ENCODE assay signal across 9 cellular contexts in the genomic region with DNA sequence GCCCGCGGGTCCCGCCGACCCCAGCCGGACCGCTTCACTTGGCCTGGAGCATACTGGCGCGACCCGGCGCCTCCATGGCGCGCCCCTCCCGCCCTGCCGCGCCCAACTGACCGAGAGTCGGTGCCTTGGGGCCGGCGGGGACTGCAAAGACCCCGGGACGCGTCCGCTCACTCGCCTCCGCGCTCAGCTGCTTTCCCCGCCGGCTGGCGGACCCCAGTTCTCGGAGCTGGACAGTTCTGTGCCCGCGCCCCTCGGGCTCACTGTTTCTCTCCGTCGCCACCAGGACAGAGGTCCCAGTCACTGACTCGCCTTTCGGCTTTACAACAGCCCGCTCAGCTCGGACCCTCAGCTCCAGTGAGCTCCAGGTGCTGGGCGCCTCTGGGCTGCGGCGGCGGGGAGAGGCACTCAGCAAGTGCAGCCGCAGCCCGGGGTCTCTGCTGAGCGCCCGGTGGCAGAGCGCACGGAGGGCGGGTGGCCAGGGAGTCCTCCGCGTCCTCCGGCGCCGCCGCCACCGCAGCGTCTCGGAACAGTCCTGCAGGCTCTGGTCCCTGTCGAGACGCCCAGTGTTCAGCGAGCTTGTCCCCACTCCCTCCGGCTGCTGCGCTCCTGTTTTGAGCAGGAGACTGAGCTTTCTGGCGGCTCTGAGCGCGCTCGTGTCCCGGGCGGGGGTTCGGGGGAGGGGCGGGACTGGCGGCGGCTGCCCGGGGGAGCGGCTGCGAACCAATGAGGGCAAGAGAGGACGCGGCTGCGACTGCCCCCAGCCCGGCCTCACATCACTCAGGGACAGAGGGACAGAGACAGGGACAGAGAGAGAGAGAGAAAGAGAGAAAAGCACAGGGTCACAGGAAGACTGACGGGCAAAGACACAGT. TPM values are rescaled to one million over a fixed set of nuclear protein-coding genes. Genes with fewer than 3 reads are reported as not detected.
DNase-seq lines count a peak whose midpoint lies in the region; ATAC-seq, FAIRE-seq and TF ChIP-seq lines count a peak whose summit lies in the region.
"Had no signal": no experiment of that assay in that cellular context is flagged by ENCODE, and none has a peak within 500 bp of the region (broad histone marks: within the 10 kb centered on the region; RNA-seq: fewer than 3 reads in every experiment).

A gene (minus strand): TSS at position 637 of the 870 bp plus-strand sequence. CDS start 638 bp downstream, outside the sequence.

- no peak within 1 kb of the TSS for H2AFZ ChIP-seq in GM12878 (ENCODE audit: control insufficient read depth, low read depth, low read length)

- no peak within 1 kb of the TSS for H3K27ac ChIP-seq in GM12878 (ENCODE audit: control insufficient read depth, insufficient read depth)
- H3K27ac ChIP-seq in stomach smooth muscle (ENCODE audit: low read length): no peak within 1 kb of the TSS
- H3K27ac ChIP-seq: 22Rv1 had no signal

- TF ChIP-seq EP300 in GM12878 (IDR thresholded peaks at IDR 0.05; ENCODE audit: borderline replicate concordance in 1 of 2, control insufficient read depth in 1 of 2, low read depth in 2 of 2, low read length in 2 of 2): no peak

- H3K9me3 ChIP-seq in GM12878 (replicated peaks; ENCODE audit: control insufficient read depth, insufficient read depth, low read length) (no peaks in the 10 kb centered on the region), stomach smooth muscle (ENCODE audit: control insufficient read depth in 2 of 2, low read length in 2 of 2) (no peaks in the 10 kb centered on the region), T-helper 17 cell (ENCODE audit: control insufficient read depth, low read length, poor library complexity, severe bottlenecking) (no peaks in the 10 kb centered on the region)

- H3K36me3 ChIP-seq in GM12878 (ENCODE audit: control insufficient read depth in 2 of 2, insufficient read depth in 2 of 2, low read length in 1 of 2): no peaks in the 10 kb centered on the region
- H3K36me3 ChIP-seq in stomach smooth muscle (ENCODE audit: control insufficient read depth in 2 of 2, insufficient read depth in 2 of 2, low read length in 2 of 2): peaks cover 4 to 10% of the 10 kb centered on the region in 2 donors

- H3K4me2 ChIP-seq in GM12878 (ENCODE audit: control insufficient read depth, insufficient read depth): no peak within 1 kb of the TSS

- CTCF ChIA-PET in GM12878 (lab: Yijun Ruan, JAX) (no interaction called here), HEK293T (lab: Yijun Ruan, JAX) (no interaction called here)

- intact Hi-C loops in GM12878 (cut with micrococcal nuclease; ENCODE audit: unreplicated experiment): no loop called here

- peaks cover 7% of the 10 kb centered on the region for H3K36me3 Mint-ChIP-seq in T-helper 17 cell (ENCODE audit: low read depth)

- no peaks in the 10 kb centered on the region for H3K79me2 ChIP-seq in GM12878 (ENCODE audit: control insufficient read depth, insufficient read depth, low read length)

- in situ Hi-C loops in GM12878 (cut with MboI): no loop called here

- no peak for TF ChIP-seq RAD21 in GM12878 (IDR thresholded peaks at IDR 0.05; ENCODE audit: insufficient read depth, low read depth, low read length)

- FAIRE-seq in GM12878 (lab: Jason Lieb, UNC): no peak

- peaks cover 2% of the 10 kb centered on the region for H3K4me1 Mint-ChIP-seq in T-helper 17 cell

- H3K27ac Mint-ChIP-seq in T-helper 17 cell: no peak within 1 kb of the TSS

- no peak for TF ChIP-seq POLR2A in GM12878 (IDR thresholded peaks at IDR 0.05; ENCODE audit: low read depth, low read length)

- H4K20me1 ChIP-seq in GM12878 (ENCODE audit: control insufficient read depth, insufficient read depth): no peaks in the 10 kb centered on the region

- BruUV-seq in GM12878 (replicated peaks; lab: Mats Ljungman, UMichigan): no TSS peak

- peak; percentile 60 for DNase-seq in DMS 273 (lab: John Stamatoyannopoulos, UW; ENCODE audit: unreplicated experiment)
- no peak for DNase-seq in DMS 273 treated with DMSO at 0.1 percent for 48 hours (lab: John Stamatoyannopoulos, UW)
- no peak for DNase-seq in GM12878 (ENCODE audit: low read depth, low spot score)
- DNase-seq in kidney tubule cell (ENCODE audit: low spot score): peak; percentile 19
- DNase-seq in HEK293T (ENCODE audit: extremely low spot score): no peak
- no peak for DNase-seq in T-helper 17 cell
- DNase-seq in germinal center (ENCODE audit: low spot score): no peak

- no peaks in the 10 kb centered on the region for H3K4me1 ChIP-seq in GM12878 (ENCODE audit: control insufficient read depth, insufficient read depth, low read length)
- peaks cover 57% of the 10 kb centered on the region for H3K4me1 ChIP-seq in stomach smooth muscle (ENCODE audit: control insufficient read depth, insufficient read depth, low read length)

- TF ChIP-seq CTCF in GM12878 (IDR thresholded peaks at IDR 0.05 in 2 of 3, conservative IDR thresholded peaks at IDR 0.05 in 1 of 3; ENCODE audit: control insufficient read depth in 2 of 3, extremely low read depth in 1 of 3, insufficient read depth in 1 of 3, low read depth in 3 of 3, low read length in 3 of 3): no peak

- H3K27me3 Mint-ChIP-seq in T-helper 17 cell: peaks cover 76% of the 10 kb centered on the region

- no peak within 1 kb of the TSS for H3K9ac ChIP-seq in GM12878 (ENCODE audit: control insufficient read depth, insufficient read depth, low read length)
- no peak within 1 kb of the TSS for H3K9ac ChIP-seq in stomach smooth muscle (ENCODE audit: low read length in 2 of 2)

- WGBS in GM12878 (ENCODE audit: insufficient coverage, insufficient replicate concordance, low lambda C conversion rate, missing lambda C conversion rate): 51% methylated on average over 44 of the region's 82 CpGs

- POLR2A ChIA-PET in GM12878 (lab: Charles Lee) (no interaction called here), HEK293T (lab: Yijun Ruan, JAX) (no interaction called here)

- H3K4me3 ChIP-seq in GM12878 (no peak within 1 kb of the TSS), stomach smooth muscle (ENCODE audit: low read length in 2 of 2) (peak within 1 kb of the TSS; percentile 64 to 77)

- H3K4me3 Mint-ChIP-seq in T-helper 17 cell: no peak within 1 kb of the TSS

- peak; percentile 26 for ATAC-seq in GM12878
- ATAC-seq in T-helper 17 cell: no peak

- peaks cover 0 to 7% of the 10 kb centered on the region in 2 experiments; a peak in 3 of 4 replicates for H3K27me3 ChIP-seq in GM12878 (replicated peaks in 1 of 2; ENCODE audit: control insufficient read depth in 2 of 2, insufficient read depth in 2 of 2, low read length in 1 of 2)
- peaks cover 9 to 15% of the 10 kb centered on the region in 2 donors for H3K27me3 ChIP-seq in stomach smooth muscle (ENCODE audit: control insufficient read depth in 1 of 2, insufficient read depth in 2 of 2, low read length in 2 of 2)

- SMC1A ChIA-PET in GM12878 (lab: Charles Lee; ENCODE audit: uncharacterized antibody, unreplicated experiment): no interaction called here

- RAD21 ChIA-PET in GM12878 (lab: Charles Lee; ENCODE audit: unreplicated experiment): interaction anchor here (0.7 kb wide), 1 partner anchor 112 kb away, joined by 3 read pairs; no protein-coding TSS in a partner anchor

TF ChIP-seq in GM12878, 131 proteins besides CTCF, POLR2A, EP300 and RAD21 (continues in another document):
- TF ChIP-seq, protein P1, sequence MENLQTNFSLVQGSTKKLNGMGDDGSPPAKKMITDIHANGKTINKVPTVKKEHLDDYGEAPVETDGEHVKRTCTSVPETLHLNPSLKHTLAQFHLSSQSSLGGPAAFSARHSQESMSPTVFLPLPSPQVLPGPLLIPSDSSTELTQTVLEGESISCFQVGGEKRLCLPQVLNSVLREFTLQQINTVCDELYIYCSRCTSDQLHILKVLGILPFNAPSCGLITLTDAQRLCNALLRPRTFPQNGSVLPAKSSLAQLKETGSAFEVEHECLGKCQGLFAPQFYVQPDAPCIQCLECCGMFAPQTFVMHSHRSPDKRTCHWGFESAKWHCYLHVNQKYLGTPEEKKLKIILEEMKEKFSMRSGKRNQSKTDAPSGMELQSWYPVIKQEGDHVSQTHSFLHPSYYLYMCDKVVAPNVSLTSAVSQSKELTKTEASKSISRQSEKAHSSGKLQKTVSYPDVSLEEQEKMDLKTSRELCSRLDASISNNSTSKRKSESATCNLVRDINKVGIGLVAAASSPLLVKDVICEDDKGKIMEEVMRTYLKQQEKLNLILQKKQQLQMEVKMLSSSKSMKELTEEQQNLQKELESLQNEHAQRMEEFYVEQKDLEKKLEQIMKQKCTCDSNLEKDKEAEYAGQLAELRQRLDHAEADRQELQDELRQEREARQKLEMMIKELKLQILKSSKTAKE (IDR thresholded peaks at IDR 0.05; ENCODE audit: low read depth, poor library complexity, severe bottlenecking): no peak

TF ChIP-seq in HEK293T, 16 proteins besides CTCF, POLR2A, EP300 and RAD21:
- TF ChIP-seq TARDBP (IDR thresholded peaks at IDR 0.05): no peak
- TF ChIP-seq L3MBTL2 (conservative IDR thresholded peaks at IDR 0.05): no peak
- TF ChIP-seq HDGF (IDR thresholded peaks at IDR 0.05; ENCODE audit: borderline replicate concordance): no peak
- no peak for TF ChIP-seq NFRKB (IDR thresholded peaks at IDR 0.05)
- no peak for TF ChIP-seq BHLHE40 (IDR thresholded peaks at IDR 0.05; ENCODE audit: borderline replicate concordance)
- no peak for TF ChIP-seq FOXM1 (IDR thresholded peaks at IDR 0.05; ENCODE audit: borderline replicate concordance)
- TF ChIP-seq LEF1 (IDR thresholded peaks at IDR 0.05; ENCODE audit: borderline replicate concordance): no peak
- no peak for TF ChIP-seq ELF4 (IDR thresholded peaks at IDR 0.05)
- no peak for TF ChIP-seq SP1 (IDR thresholded peaks at IDR 0.05)
- TF ChIP-seq FOXA1 (IDR thresholded peaks at IDR 0.05): no peak
- TF ChIP-seq CTBP1 (IDR thresholded peaks at IDR 0.05; ENCODE audit: borderline replicate concordance): no peak
- no peak for TF ChIP-seq ZNF384 (IDR thresholded peaks at IDR 0.05)

RNA-seq across cellular contexts. Expression of the gene that starts here (rescaled TPM):
- not detected in 2 replicates for total RNA-seq in GM12878 (2013; cell fraction: nucleolus; rRNA removed)
- not detected in 2 replicates for total RNA-seq in GM12878 (2014; rRNA removed)
- not detected in 2 replicates for total RNA-seq in GM12878 (2014; rRNA removed; fragmentation: Illumina TruSeq; extraction: Trizol)
- total RNA-seq in GM12878 (2021): not detected in 2 replicates
- polyA plus RNA-seq in GM12878 (2011; ENCODE audit: low read depth): not detected
- polyA plus RNA-seq in GM12878 (2011; rRNA removed): not detected in 2 replicates
- polyA plus RNA-seq in GM12878 (2011; cell fraction: cytosol; rRNA removed): not detected in 2 replicates
- not detected in 2 replicates for polyA plus RNA-seq in GM12878 (2011; cell fraction: nucleus; rRNA removed)
- not detected in 2 replicates for polyA plus RNA-seq in GM12878 (2012)
- polyA plus RNA-seq in GM12878 (2014; fragmentation: Illumina TruSeq; extraction: Trizol): not detected in 2 replicates
- polyA plus RNA-seq in GM12878 (2014; fragmentation: Nextera tagmentation; extraction: Ambion mirVana): not detected
- polyA plus RNA-seq in GM12878 (2014; rRNA removed): not detected in 2 replicates
- not detected for polyA plus RNA-seq in GM12878 (2016; fragmentation: Nextera tagmentation; extraction: Ambion mirVana)
- not detected in 2 replicates for polyA minus RNA-seq in GM12878 (2011; rRNA and poly(A)+ RNA removed)
- polyA minus RNA-seq in GM12878 (2011; cell fraction: cytosol; rRNA and poly(A)+ RNA removed): not detected in 2 replicates
- not detected in 2 replicates for polyA minus RNA-seq in GM12878 (2011; cell fraction: nucleus; rRNA and poly(A)+ RNA removed)
- not detected for total RNA-seq in T-helper 17 cell

Comparison
In these comparisons a context has a peak if more than half of its experiments do, and no peak if none do; other contexts are left out.
1. DNase-seq: peak in DMS 273 (single experiment) and kidney tubule cell (single experiment); none in DMS 273 treated with DMSO at 0.1 percent for 48 hours (single experiment), GM12878 (single experiment), HEK293T (single experiment), T-helper 17 cell (0 of 3) and germinal center (single experiment).
2. Peak in ATAC-seq in GM12878; RNA of the gene not detected or under 1 TPM.